8 cellular contexts compared by ENCODE assay signal in the genomic region with DNA sequence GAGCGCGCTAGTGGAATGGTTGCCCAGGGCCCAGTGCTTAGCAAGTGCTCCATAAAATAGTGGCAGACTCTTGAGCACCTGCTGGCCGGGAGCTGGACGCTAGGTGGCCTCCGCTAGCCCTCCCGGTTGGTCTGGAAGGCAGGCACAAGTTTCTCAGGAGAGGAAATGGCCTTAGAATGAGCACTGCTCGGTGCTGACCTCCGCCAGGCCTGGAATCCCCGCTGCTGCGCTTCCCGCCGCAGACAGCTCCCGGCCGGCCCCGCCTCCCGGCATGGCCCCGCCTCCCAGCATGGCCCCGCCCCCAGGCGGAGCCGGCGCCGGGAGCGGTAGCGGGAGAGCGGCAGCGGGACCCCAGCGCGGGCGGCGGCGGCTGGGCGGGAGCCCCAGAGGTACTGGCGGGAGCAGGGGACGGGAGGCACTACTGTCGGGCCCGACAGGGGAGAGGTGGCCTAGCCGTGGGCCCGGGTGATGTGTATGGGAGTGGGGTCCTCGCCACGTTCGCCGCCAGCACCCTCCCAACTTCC.
DNase-seq lines count a peak whose midpoint lies in the region; ATAC-seq and TF ChIP-seq lines count a peak whose summit lies in the region.

A gene with protein sequence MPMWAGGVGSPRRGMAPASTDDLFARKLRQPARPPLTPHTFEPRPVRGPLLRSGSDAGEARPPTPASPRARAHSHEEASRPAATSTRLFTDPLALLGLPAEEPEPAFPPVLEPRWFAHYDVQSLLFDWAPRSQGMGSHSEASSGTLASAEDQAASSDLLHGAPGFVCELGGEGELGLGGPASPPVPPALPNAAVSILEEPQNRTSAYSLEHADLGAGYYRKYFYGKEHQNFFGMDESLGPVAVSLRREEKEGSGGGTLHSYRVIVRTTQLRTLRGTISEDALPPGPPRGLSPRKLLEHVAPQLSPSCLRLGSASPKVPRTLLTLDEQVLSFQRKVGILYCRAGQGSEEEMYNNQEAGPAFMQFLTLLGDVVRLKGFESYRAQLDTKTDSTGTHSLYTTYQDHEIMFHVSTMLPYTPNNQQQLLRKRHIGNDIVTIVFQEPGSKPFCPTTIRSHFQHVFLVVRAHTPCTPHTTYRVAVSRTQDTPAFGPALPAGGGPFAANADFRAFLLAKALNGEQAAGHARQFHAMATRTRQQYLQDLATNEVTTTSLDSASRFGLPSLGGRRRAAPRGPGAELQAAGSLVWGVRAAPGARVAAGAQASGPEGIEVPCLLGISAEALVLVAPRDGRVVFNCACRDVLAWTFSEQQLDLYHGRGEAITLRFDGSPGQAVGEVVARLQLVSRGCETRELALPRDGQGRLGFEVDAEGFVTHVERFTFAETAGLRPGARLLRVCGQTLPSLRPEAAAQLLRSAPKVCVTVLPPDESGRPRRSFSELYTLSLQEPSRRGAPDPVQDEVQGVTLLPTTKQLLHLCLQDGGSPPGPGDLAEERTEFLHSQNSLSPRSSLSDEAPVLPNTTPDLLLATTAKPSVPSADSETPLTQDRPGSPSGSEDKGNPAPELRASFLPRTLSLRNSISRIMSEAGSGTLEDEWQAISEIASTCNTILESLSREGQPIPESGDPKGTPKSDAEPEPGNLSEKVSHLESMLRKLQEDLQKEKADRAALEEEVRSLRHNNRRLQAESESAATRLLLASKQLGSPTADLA (plus strand): TSS at position 308 of the 524 bp plus-strand sequence. CDS start 2,821 bp downstream, outside the sequence.

- TF ChIP-seq CTCF in GM13977 (IDR thresholded peaks at IDR 0.05; ENCODE audit: extremely low read depth, insufficient read depth, missing control alignments) (no peak), OCI-LY3 (IDR thresholded peaks at IDR 0.05; ENCODE audit: low read depth, low read length) (no peak), epithelial cell of esophagus (IDR thresholded peaks at IDR 0.05; ENCODE audit: insufficient read depth, low read depth, low read length, missing control alignments) (no peak)

- H4K20me1 ChIP-seq in OCI-LY3 (ENCODE audit: insufficient read depth, low read length) = no peaks in the 10 kb centered on the region

- peak; percentile 71 for DNase-seq in 8988T
- DNase-seq in GM13977 (ENCODE audit: low spot score) = peak; percentile 90
- DNase-seq in activated T-cell treated with anti-CD3 and anti-CD28 coated beads for 4 hours = peak; percentile 70
- DNase-seq in epithelial cell of esophagus (ENCODE audit: low read depth) = peak; percentile 67
- peak; percentile 39 for DNase-seq in middle frontal gyrus (ENCODE audit: extremely low spot score, low spot score)
- DNase-seq in stimulated activated CD8-positive, alpha-beta memory T cell treated with anti-CD3 and anti-CD28 coated beads, Interleukin-4, amount 100 ng/mL, for 24 hours (ENCODE audit: low read depth) = peak; percentile 64

- no peaks in the 10 kb centered on the region for H3K27me3 ChIP-seq in OCI-LY3 (ENCODE audit: low read depth, low read length)

- peaks cover 32% of the 10 kb centered on the region for H3K4me1 ChIP-seq in OCI-LY3 (ENCODE audit: low read length)

- peak; percentile 32 for ATAC-seq in HG03108 (IDR thresholded peaks at IDR 0.05; ENCODE audit: unreplicated experiment)

- H3K4me2 ChIP-seq in OCI-LY3 (ENCODE audit: low read length) = peak within 1 kb of the TSS; percentile 94

- peak within 1 kb of the TSS; percentile 58; the same call in 1 of the 2 replicates for H2AFZ ChIP-seq in OCI-LY3 (ENCODE audit: low read depth, low read length)

- H3K79me2 ChIP-seq in OCI-LY3 (ENCODE audit: low read length) = peaks cover 27% of the 10 kb centered on the region

- no peaks in the 10 kb centered on the region for H3K9me3 ChIP-seq in OCI-LY3 (ENCODE audit: insufficient read depth, low read length)

- peak within 1 kb of the TSS; percentile 85 for H3K4me3 ChIP-seq in OCI-LY3 (ENCODE audit: low read length)
- H3K4me3 ChIP-seq in epithelial cell of esophagus (ENCODE audit: low read length) = peak within 1 kb of the TSS; percentile 64

- peak within 1 kb of the TSS; percentile 83 for H3K9ac ChIP-seq in OCI-LY3 (ENCODE audit: low read length)

- in situ Hi-C loops in GM13977 (cut with MboI; ENCODE audit: low pct_unique_long_range_greater_than_20kb, low sequenced_read_pairs, unreplicated experiment) = no loop called here

- H3K27ac ChIP-seq in OCI-LY3 (ENCODE audit: low read length) = peak within 1 kb of the TSS; percentile 77

- H3K36me3 ChIP-seq in OCI-LY3 (replicated peaks; ENCODE audit: low read depth, low read length) = peaks cover 36% of the 10 kb centered on the region

Comparison
In these comparisons a context has a peak if more than half of its experiments do, and no peak if none do; other contexts are left out.
1. Peak in every context shown above with its lines: DNase-seq, ATAC-seq, H3K4me3 ChIP-seq and H3K27ac ChIP-seq.
2. DNase-seq: peak in every context shown above with its lines; median percentile 90 in GM13977; 71 in 8988T; 70 in activated T-cell treated with anti-CD3 and anti-CD28 coated beads for 4 hours; 67 in epithelial cell of esophagus; 64 in stimulated activated CD8-positive, alpha-beta memory T cell treated with anti-CD3 and anti-CD28 coated beads, Interleukin-4, amount 100 ng/mL, for 24 hours; 39 in middle frontal gyrus.